In genomic region chr2:221994926-221995325, GRCh38 we compare ENCODE assay signal across 35 cellular contexts.
"Had no signal": no experiment of that assay in that cellular context is flagged by ENCODE, and none has a peak within 500 bp of the region (broad histone marks: within the 10 kb centered on the region; RNA-seq: fewer than 3 reads in every experiment).

No MANE protein-coding gene starts in this region.

- H3K27me3 ChIP-seq: MG63 had no signal

- H3K9me3 ChIP-seq: MG63 had no signal

- DNase-seq: Karpas-422, Kasumi-1, MG63, MM.1S, MV-4-11, NCI-H1048, NCI-H1092, NCI-H1092 treated with DMSO at 0.1 percent for 48 hours, NCI-H1105, NCI-H1105 treated with DMSO at 0.1 percent for 48 hours, NCI-H1417, NCI-H1417 treated with DMSO at 0.1 percent for 48 hours, NCI-H1436, NCI-H1436 treated with DMSO at 0.1 percent for 48 hours, NCI-H146, NCI-H1694, NCI-H1694 treated with DMSO at 0.1 percent for 48 hours, NCI-H187, NCI-H187 treated with DMSO at 0.1 percent for 48 hours, NCI-H1930, NCI-H2029, NCI-H2029 treated with DMSO at 0.1 percent for 48 hours, NCI-H2081, NCI-H2081 treated with DMSO at 0.1 percent for 48 hours, NCI-H2107, NCI-H2171, NCI-H2171 treated with DMSO at 0.1 percent for 48 hours, NCI-H2227 treated with DMSO at 0.1 percent for 48 hours, NCI-H226, NCI-H345, NCI-H446, NCI-H446 treated with DMSO at 0.1 percent for 48 hours, NCI-H510A, NCI-H510A treated with DMSO at 0.1 percent for 48 hours, NCI-H524 had no signal

- H3K4me3 ChIP-seq: MG63 had no signal

- H3K36me3 ChIP-seq: MG63 had no signal
